23 cellular contexts compared by ENCODE assay signal in genomic region chr17:80907281-80907680, GRCh38.
"Had no signal": no experiment of that assay in that cellular context is flagged by ENCODE, and none has a peak within 500 bp of the region (broad histone marks: within the 10 kb centered on the region; RNA-seq: fewer than 3 reads in every experiment).

No MANE protein-coding gene starts in this region.

- H3K27me3 ChIP-seq: body of pancreas, dorsolateral prefrontal cortex, left lung, ovary, upper lobe of right lung had no signal

- H3K4me3 ChIP-seq: body of pancreas, dorsolateral prefrontal cortex, left lung, ovary, psoas muscle, skin epidermis, upper lobe of right lung had no signal

- H3K36me3 ChIP-seq: ovary had no signal

- H3K4me3 Mint-ChIP-seq: activated CD4-positive, alpha-beta T cell treated with anti-CD3 and anti-CD28 coated beads, Interleukin-2, amount 10 ng/mL, durations not matched to agents 7 days and 5 days; activated naive CD8-positive, alpha-beta T cell treated with anti-CD3 and anti-CD28 coated beads for 36 hours; neural crest cell; T-cell had no signal

- DNase-seq: activated CD4-positive, alpha-beta T cell treated with anti-CD3 and anti-CD28 coated beads, Interleukin-2, amount 10 ng/mL, durations not matched to agents 7 days and 5 days; activated CD8-positive, alpha-beta memory T cell treated with anti-CD3 and anti-CD28 coated beads for 24 hours; activated CD8-positive, alpha-beta memory T cell treated with anti-CD3 and anti-CD28 coated beads, Interleukin-2, amount 50 U/mL, for 48 hours; activated gamma-delta T cell treated with Interleukin-2 at 50 U/mL for 16 hours; activated naive CD8-positive, alpha-beta T cell treated with anti-CD3 and anti-CD28 coated beads for 36 hours; amygdala; body of pancreas; dorsolateral prefrontal cortex; foreskin fibroblast; glutamatergic neuron; hippocampal formation; mammary epithelial cell; midbrain; ovary; psoas muscle; T-cell; T-helper 9 cell; upper lobe of right lung had no signal

- H3K9me3 ChIP-seq: body of pancreas, left lung, ovary, psoas muscle, upper lobe of right lung had no signal

- H3K4me1 ChIP-seq: body of pancreas, left lung, psoas muscle, upper lobe of right lung had no signal

- H3K27me3 Mint-ChIP-seq: activated CD4-positive, alpha-beta T cell treated with anti-CD3 and anti-CD28 coated beads, Interleukin-2, amount 10 ng/mL, durations not matched to agents 7 days and 5 days; activated naive CD8-positive, alpha-beta T cell treated with anti-CD3 and anti-CD28 coated beads for 36 hours; T-cell had no signal

- H3K27ac ChIP-seq: body of pancreas, dorsolateral prefrontal cortex, epithelial cell of prostate, left lung, ovary, psoas muscle, skin epidermis, upper lobe of right lung had no signal

- H3K9me3 Mint-ChIP-seq: activated CD4-positive, alpha-beta T cell treated with anti-CD3 and anti-CD28 coated beads, Interleukin-2, amount 10 ng/mL, durations not matched to agents 7 days and 5 days; activated naive CD8-positive, alpha-beta T cell treated with anti-CD3 and anti-CD28 coated beads for 36 hours; neural crest cell; T-cell had no signal

- H3K27ac Mint-ChIP-seq: activated CD4-positive, alpha-beta T cell treated with anti-CD3 and anti-CD28 coated beads, Interleukin-2, amount 10 ng/mL, durations not matched to agents 7 days and 5 days; T-cell had no signal

- ATAC-seq: body of pancreas, left lung, SK-N-SH treated with all-trans-retinoic acid at 6 μM for 48 hours, T-cell, upper lobe of right lung had no signal
